8 cellular contexts compared by ENCODE assay signal in genomic region chr6:44642870-44643522, GRCh38.
DNase-seq lines count a peak whose midpoint lies in the region; ATAC-seq and TF ChIP-seq lines count a peak whose summit lies in the region.
"Had no signal": no experiment of that assay in that cellular context is flagged by ENCODE, and none has a peak within 500 bp of the region (broad histone marks: within the 10 kb centered on the region; RNA-seq: fewer than 3 reads in every experiment).

No MANE protein-coding gene starts in this region.

- peak overlapping the region; percentile 61 for H3K4me3 Mint-ChIP-seq in activated T-cell treated with anti-CD3 and anti-CD28 coated beads, Interleukin-2, amount 50 U/mL, for 24 hours

- no peak for TF ChIP-seq CTCF in smooth muscle cell (IDR thresholded peaks at IDR 0.05; ENCODE audit: borderline replicate concordance, insufficient read depth, poor library complexity, severe bottlenecking)
- TF ChIP-seq CTCF in RWPE1 (conservative IDR thresholded peaks at IDR 0.05; ENCODE audit: low read depth): no peak

- H2AFZ ChIP-seq in smooth muscle cell (ENCODE audit: low read depth): no peak overlapping the region

- H3K27ac ChIP-seq in smooth muscle cell (ENCODE audit: low read depth): no peak overlapping the region
- no peak overlapping the region for H3K27ac ChIP-seq in RWPE1

- no peaks in the 10 kb centered on the region for H4K20me1 ChIP-seq in smooth muscle cell (ENCODE audit: low read depth)

- no peaks in the 10 kb centered on the region for H3K9me3 Mint-ChIP-seq in activated T-cell treated with anti-CD3 and anti-CD28 coated beads, Interleukin-2, amount 50 U/mL, for 24 hours

- no peaks in the 10 kb centered on the region for H3K36me3 Mint-ChIP-seq in activated T-cell treated with anti-CD3 and anti-CD28 coated beads, Interleukin-2, amount 50 U/mL, for 24 hours (ENCODE audit: low read depth)

- DNase-seq in HCEC 1CT (peak; percentile 2), NCI-H1105 treated with DMSO at 0.1 percent for 48 hours (lab: John Stamatoyannopoulos, UW) (peak; percentile 81), smooth muscle cell (lab: John Stamatoyannopoulos, UW; ENCODE audit: unreplicated experiment) (no peak), RWPE1 (ENCODE audit: low spot score) (no peak)
- DNase-seq in activated T-cell treated with anti-CD3 and anti-CD28 coated beads, Interleukin-2, amount 50 U/mL, for 24 hours: peak; percentile 66
- peak; percentile 78 for DNase-seq in stimulated activated CD4-positive, alpha-beta T cell treated with anti-CD3 and anti-CD28 coated beads, Interleukin-1b, Interleukin-23, amount 100 ng/mL, for 48 hours
- DNase-seq: NCI-H446 had no signal

- peaks cover 44% of the 10 kb centered on the region for H3K4me1 Mint-ChIP-seq in activated T-cell treated with anti-CD3 and anti-CD28 coated beads, Interleukin-2, amount 50 U/mL, for 24 hours (ENCODE audit: low read depth)

- no peak overlapping the region for H3K9ac ChIP-seq in smooth muscle cell (ENCODE audit: low read depth)

- no peaks in the 10 kb centered on the region for H3K79me2 ChIP-seq in smooth muscle cell (ENCODE audit: low read depth)

- H3F3A ChIP-seq in smooth muscle cell (ENCODE audit: low read depth): no peaks in the 10 kb centered on the region

- 91% methylated on average over 10 of the region's 10 CpGs for WGBS in smooth muscle cell (ENCODE audit: low lambda C conversion rate)

- H3K27me3 Mint-ChIP-seq in activated T-cell treated with anti-CD3 and anti-CD28 coated beads, Interleukin-2, amount 50 U/mL, for 24 hours: no peaks in the 10 kb centered on the region

- H3K27me3 ChIP-seq in smooth muscle cell (ENCODE audit: low read depth): no peaks in the 10 kb centered on the region

- H3K27ac Mint-ChIP-seq in activated T-cell treated with anti-CD3 and anti-CD28 coated beads, Interleukin-2, amount 50 U/mL, for 24 hours: peak overlapping the region; percentile 98

- H3K4me3 ChIP-seq in smooth muscle cell: no peak overlapping the region

- no peak overlapping the region for H3K4me2 ChIP-seq in smooth muscle cell

- POLR2A ChIA-PET in RWPE1 (lab: Yijun Ruan, JAX; ENCODE audit: low non-redundant PET): no interaction called here

- no peak for ATAC-seq in GM18909 (IDR thresholded peaks at IDR 0.05; ENCODE audit: poor library complexity, unreplicated experiment)

- H3K4me1 ChIP-seq in smooth muscle cell (ENCODE audit: low read depth): no peaks in the 10 kb centered on the region

- H3K9me3 ChIP-seq in smooth muscle cell (replicated peaks; ENCODE audit: low read depth): no peaks in the 10 kb centered on the region

- H3K36me3 ChIP-seq in smooth muscle cell (ENCODE audit: low read depth): no peaks in the 10 kb centered on the region

- CTCF ChIA-PET in RWPE1 (lab: Yijun Ruan, JAX): interaction anchor here (0.6 to 0.8 kb wide), 3 partner anchors 13 to 689 kb away, joined by 3 to 4 read pairs (median 3); no protein-coding TSS in a partner anchor

Comparison
In these comparisons a context has a peak if more than half of its experiments do, and no peak if none do; other contexts are left out.
1. DNase-seq: peak in HCEC 1CT (single experiment), NCI-H1105 treated with DMSO at 0.1 percent for 48 hours (single experiment), activated T-cell treated with anti-CD3 and anti-CD28 coated beads, Interleukin-2, amount 50 U/mL, for 24 hours (single experiment) and stimulated activated CD4-positive, alpha-beta T cell treated with anti-CD3 and anti-CD28 coated beads, Interleukin-1b, Interleukin-23, amount 100 ng/mL, for 48 hours (single experiment); none in smooth muscle cell (single experiment) and RWPE1 (single experiment).